8 cellular contexts compared by ENCODE assay signal in the genomic region with DNA sequence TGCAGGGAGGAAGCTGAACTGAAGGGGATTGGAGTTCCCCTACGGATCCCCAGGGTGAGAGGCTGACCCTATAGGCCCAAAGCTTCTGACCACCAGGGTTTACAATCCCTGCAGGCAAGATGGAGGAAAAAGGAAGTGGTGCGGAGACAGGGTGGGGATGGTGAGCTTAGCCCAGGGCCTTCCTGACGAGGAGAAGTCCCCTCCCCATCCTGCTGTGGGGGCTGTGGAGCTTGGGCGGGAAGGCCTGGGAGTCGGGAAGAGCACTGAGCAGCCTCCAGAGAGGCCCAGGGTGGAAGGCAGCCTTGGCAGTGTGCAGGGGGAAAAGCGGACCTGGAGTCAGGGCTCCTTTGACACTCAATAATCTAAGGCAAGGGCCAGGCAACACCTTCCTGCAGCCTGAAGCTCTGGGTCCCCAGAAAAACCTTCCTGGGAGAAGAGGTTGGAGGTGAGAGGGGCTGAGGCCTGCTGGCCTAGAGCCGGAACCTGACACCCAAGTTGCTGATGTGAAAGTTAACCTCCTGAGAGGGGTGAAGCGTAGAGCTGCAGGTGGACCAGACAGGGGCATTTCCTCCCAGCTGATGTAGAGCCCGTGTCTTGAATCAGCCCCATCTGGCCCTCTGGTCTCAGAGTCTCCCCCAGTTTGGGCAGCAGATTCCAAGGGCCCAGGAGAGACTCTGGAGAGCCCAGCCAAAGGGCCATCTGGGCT. TPM values are rescaled to one million over a fixed set of nuclear protein-coding genes. Genes with fewer than 3 reads are reported as not detected.
DNase-seq lines count a peak whose midpoint lies in the region; ATAC-seq and TF ChIP-seq lines count a peak whose summit lies in the region.

No MANE protein-coding gene starts in this region.

- TF ChIP-seq POLR2A in GM18505 (IDR thresholded peaks at IDR 0.05; ENCODE audit: borderline replicate concordance, extremely low read depth, insufficient read depth, insufficient read length) (peak; percentile 36), Peyer's patch (IDR thresholded peaks at IDR 0.05) (no peak)

- peaks cover 11 to 87% (median 72%) of the 10 kb centered on the region in 4 donors for H3K4me1 ChIP-seq in Peyer's patch
- peaks cover 92% of the 10 kb centered on the region for H3K4me1 ChIP-seq in effector memory CD4-positive, alpha-beta T cell (ENCODE audit: control insufficient read depth, insufficient read depth, low read length, poor library complexity, severe bottlenecking)

- peak overlapping the region; percentile 40 to 60 (median 44) for H3K4me3 ChIP-seq in Peyer's patch
- peak overlapping the region; percentile 58 for H3K4me3 ChIP-seq in effector memory CD4-positive, alpha-beta T cell (ENCODE audit: insufficient read depth, low read depth, low read length, poor library complexity, severe bottlenecking)

- no peaks in the 10 kb centered on the region for H3K27me3 Mint-ChIP-seq in nephron (ENCODE audit: low read depth)

- H3K9me3 ChIP-seq in Peyer's patch = no peaks in the 10 kb centered on the region
- H3K9me3 ChIP-seq in effector memory CD4-positive, alpha-beta T cell (ENCODE audit: control insufficient read depth, low read length) = no peaks in the 10 kb centered on the region

- no peaks in the 10 kb centered on the region for H3K36me3 Mint-ChIP-seq in nephron (ENCODE audit: low read depth)

- H3K4me3 Mint-ChIP-seq in nephron = peak overlapping the region; percentile 63 to 77 (median 70)

- peak; percentile 5 for ATAC-seq in GM18505 (IDR thresholded peaks at IDR 0.05; ENCODE audit: unreplicated experiment)
- peak; percentile 39 for ATAC-seq in HG02938 (IDR thresholded peaks at IDR 0.05; ENCODE audit: unreplicated experiment)

- no peaks in the 10 kb centered on the region for H3K9me3 Mint-ChIP-seq in nephron

- TF ChIP-seq CTCF in Peyer's patch (IDR thresholded peaks at IDR 0.05) (no peak), nephron (IDR thresholded peaks at IDR 0.05; ENCODE audit: unreplicated experiment in 3 of 3) (no peak)

- H3K4me1 Mint-ChIP-seq in nephron = peaks cover 72% of the 10 kb centered on the region

- DNase-seq in 8988T (peak; percentile 54), Peyer's patch (peak; percentile 49 to 72 (median 62)), NCI-H128 (lab: John Stamatoyannopoulos, UW; ENCODE audit: unreplicated experiment) (no peak), NCI-H2081 (lab: John Stamatoyannopoulos, UW) (no peak)
- no peak for DNase-seq in effector memory CD4-positive, alpha-beta T cell

- no peaks in the 10 kb centered on the region for H3K27me3 ChIP-seq in Peyer's patch
- no peaks in the 10 kb centered on the region for H3K27me3 ChIP-seq in effector memory CD4-positive, alpha-beta T cell (replicated peaks; ENCODE audit: control insufficient read depth, insufficient read depth, low read length, poor library complexity, severe bottlenecking)

- H3K27ac ChIP-seq in Peyer's patch = peak overlapping the region; percentile 93 to 98 (median 96)
- H3K27ac ChIP-seq in effector memory CD4-positive, alpha-beta T cell (ENCODE audit: insufficient read depth, low read length, poor library complexity, severe bottlenecking) = peak overlapping the region; percentile 98

- H3K27ac Mint-ChIP-seq in nephron = peak overlapping the region; percentile 88 to 98 (median 95)

- no peaks in the 10 kb centered on the region for H3K36me3 ChIP-seq in Peyer's patch
- no peaks in the 10 kb centered on the region for H3K36me3 ChIP-seq in effector memory CD4-positive, alpha-beta T cell (ENCODE audit: control insufficient read depth, insufficient read depth, low read length)

RNA-seq across cellular contexts. Expression of a gene that starts 6.1 kb away (rescaled TPM):
- total RNA-seq in Peyer's patch = 10 to 100 TPM in 3 of 4 donors, 1 to 10 TPM in 1; 9.8 to 80.9 (median 36.8) TPM

RNA-seq across cellular contexts. Expression of a gene that starts 40.6 kb away (rescaled TPM):
- total RNA-seq in Peyer's patch = 10 to 100 TPM; 14.9 to 21.5 (median 15.9) TPM

RNA-seq across cellular contexts. Expression of a gene that starts 55.0 kb away (rescaled TPM):
- total RNA-seq in Peyer's patch = 10 to 100 TPM in 3 of 4 donors, 1 to 10 TPM in 1; 4.9 to 33.0 (median 16.9) TPM

Comparison
In these comparisons a context has a peak if more than half of its experiments do, and no peak if none do; other contexts are left out.
1. DNase-seq: peak in 8988T (single experiment) and Peyer's patch (3 of 3); none in effector memory CD4-positive, alpha-beta T cell (0 of 3), NCI-H128 (single experiment) and NCI-H2081 (0 of 2).